ENCODE assay signal across 9 cellular contexts in genomic region chr1:43073490-43074230, GRCh38.
DNase-seq lines count a peak whose midpoint lies in the region; ATAC-seq, FAIRE-seq and TF ChIP-seq lines count a peak whose summit lies in the region.
"Had no signal": no experiment of that assay in that cellular context is flagged by ENCODE, and none has a peak within 500 bp of the region (broad histone marks: within the 10 kb centered on the region; RNA-seq: fewer than 3 reads in every experiment).

No MANE protein-coding gene starts in this region.

- CTCF ChIA-PET in naive thymus-derived CD4-positive, alpha-beta T cell (lab: Charles Lee) = interaction anchor here (0.6 to 8.3 kb wide), 39 partner anchors 9 to 496 kb away, joined by 3 to 288 read pairs (median 4); partner anchors contain the start of genes C1orf50, P3H1 and ZNF691

- DNase-seq in D721Med (ENCODE audit: insufficient read length, low spot score) (no peak), OCI-M1 (lab: John Stamatoyannopoulos, UW) (peak; percentile 86), activated T-cell treated with anti-CD3 and anti-CD28 coated beads for 24 hours (ENCODE audit: low read depth) (peak; percentile 61), esophagus muscularis mucosa (ENCODE audit: extremely low spot score) (no peak)
- peak; percentile 46 to 80 (median 69) for DNase-seq in naive thymus-derived CD4-positive, alpha-beta T cell
- peak; percentile 33 to 44 for DNase-seq in stimulated activated CD8-positive, alpha-beta memory T cell treated with anti-CD3 and anti-CD28 coated beads, Interleukin-7, amount 100 ng/mL, for 48 hours (ENCODE audit: extremely low read depth in 1 of 2, low read depth in 1 of 2)

- peak; percentile 90 for ATAC-seq in naive thymus-derived CD4-positive, alpha-beta T cell
- ATAC-seq in HG02970 (IDR thresholded peaks at IDR 0.05; ENCODE audit: low FRiP score, unreplicated experiment) = no peak

- TF ChIP-seq EP300 in Ishikawa (IDR thresholded peaks at IDR 0.05; ENCODE audit: borderline replicate concordance) (no peak), esophagus muscularis mucosa (IDR thresholded peaks at IDR 0.05) (no peak)

- POLR2A ChIA-PET in naive thymus-derived CD4-positive, alpha-beta T cell (lab: Charles Lee) = interaction anchor here (1.1 to 3.5 kb wide), 7 partner anchors 12 to 307 kb away, joined by 3 to 32 read pairs (median 8); partner anchors contain the start of genes C1orf50 and P3H1

- H3K36me3 ChIP-seq in esophagus muscularis mucosa = no peaks in the 10 kb centered on the region
- no peaks in the 10 kb centered on the region for H3K36me3 ChIP-seq in naive thymus-derived CD4-positive, alpha-beta T cell (ENCODE audit: control insufficient read depth in 2 of 3, insufficient read depth in 3 of 3, low read length in 3 of 3)

- peaks cover under 1 to 16% (median 4%) of the 10 kb centered on the region in 4 donors for H3K4me1 ChIP-seq in esophagus muscularis mucosa
- H3K4me1 ChIP-seq in naive thymus-derived CD4-positive, alpha-beta T cell (ENCODE audit: control insufficient read depth in 2 of 2, insufficient read depth in 2 of 2, low read length in 2 of 2) = no peaks in the 10 kb centered on the region

- no peak overlapping the region for H3K27ac ChIP-seq in esophagus muscularis mucosa (replicated peaks in 1 of 4)
- H3K27ac ChIP-seq in naive thymus-derived CD4-positive, alpha-beta T cell (ENCODE audit: low read depth, low read length) = no peak overlapping the region

- no peaks in the 10 kb centered on the region for H3K9me3 ChIP-seq in esophagus muscularis mucosa
- H3K9me3 ChIP-seq in naive thymus-derived CD4-positive, alpha-beta T cell (ENCODE audit: control insufficient read depth in 2 of 3, low read length in 3 of 3) = no peaks in the 10 kb centered on the region

- H3K27ac Mint-ChIP-seq in naive thymus-derived CD4-positive, alpha-beta T cell = peak overlapping the region in 2 of 9 donors; percentile 33 to 89
- H3K27ac Mint-ChIP-seq: activated naive CD8-positive, alpha-beta T cell had no signal

- intact Hi-C loops in esophagus muscularis mucosa (cut with DNase I) = loop anchor here (1.0 to 5.0 kb wide), 2 partner anchors 160 to 296 kb away; no protein-coding TSS in a partner anchor
- intact Hi-C loops in naive thymus-derived CD4-positive, alpha-beta T cell (cut with micrococcal nuclease) = loop anchor here (1.0 kb wide), 5 partner anchors 142 to 495 kb away; no protein-coding TSS in a partner anchor

- no peak overlapping the region for H3K4me3 ChIP-seq in esophagus muscularis mucosa
- H3K4me3 ChIP-seq in naive thymus-derived CD4-positive, alpha-beta T cell (ENCODE audit: low read length) = no peak overlapping the region

- H3K36me3 Mint-ChIP-seq in naive thymus-derived CD4-positive, alpha-beta T cell = no peaks in the 10 kb centered on the region
- H3K36me3 Mint-ChIP-seq: activated naive CD8-positive, alpha-beta T cell had no signal

- peaks cover 0 to 11% (median 6%) of the 10 kb centered on the region in 7 donors for H3K4me1 Mint-ChIP-seq in naive thymus-derived CD4-positive, alpha-beta T cell

- H3K27me3 Mint-ChIP-seq in naive thymus-derived CD4-positive, alpha-beta T cell = peaks cover 0 to 8% (median 0%) of the 10 kb centered on the region in 5 donors
- H3K27me3 Mint-ChIP-seq: activated naive CD8-positive, alpha-beta T cell had no signal

- TF ChIP-seq CTCF in D721Med (IDR thresholded peaks at IDR 0.05; ENCODE audit: insufficient read depth, missing control alignments) (peak; percentile 88), esophagus muscularis mucosa (IDR thresholded peaks at IDR 0.05) (peak; percentile 85 to 94 (median 91))

- H3K27me3 ChIP-seq in esophagus muscularis mucosa = peaks cover 0 to under 1% (median 0%) of the 10 kb centered on the region in 4 donors
- no peaks in the 10 kb centered on the region for H3K27me3 ChIP-seq in naive thymus-derived CD4-positive, alpha-beta T cell (ENCODE audit: control insufficient read depth in 2 of 2, insufficient read depth in 2 of 2, low read length in 2 of 2)

- no peaks in the 10 kb centered on the region for H3K9me3 Mint-ChIP-seq in naive thymus-derived CD4-positive, alpha-beta T cell

- H3K4me3 Mint-ChIP-seq in naive thymus-derived CD4-positive, alpha-beta T cell = no peak overlapping the region
- H3K4me3 Mint-ChIP-seq: activated naive CD8-positive, alpha-beta T cell had no signal

- peak; percentile 35 for FAIRE-seq in D721Med (lab: Jason Lieb, UNC)

- TF ChIP-seq POLR2A in esophagus muscularis mucosa (IDR thresholded peaks at IDR 0.05; ENCODE audit: low read depth) = no peak

- WGBS in esophagus muscularis mucosa = 29% methylated on average over 8 of the region's 8 CpGs

- peak; percentile 99 for TF ChIP-seq RAD21 in Ishikawa (IDR thresholded peaks at IDR 0.05; ENCODE audit: low read depth)

TF ChIP-seq in Ishikawa, 13 proteins besides CTCF, POLR2A, EP300 and RAD21:
- no peak for TF ChIP-seq FOXM1 (IDR thresholded peaks at IDR 0.05; ENCODE audit: borderline replicate concordance, low read depth)
- TF ChIP-seq NFIC (IDR thresholded peaks at IDR 0.05) = no peak
- TF ChIP-seq ZBTB7A (IDR thresholded peaks at IDR 0.05; ENCODE audit: low read depth) = no peak
- TF ChIP-seq TAF1 (IDR thresholded peaks at IDR 0.05; ENCODE audit: low read depth) = no peak
- no peak for TF ChIP-seq USF1 (IDR thresholded peaks at IDR 0.05)
- no peak for TF ChIP-seq TEAD4 (IDR thresholded peaks at IDR 0.05)
- no peak for TF ChIP-seq CREB1 (IDR thresholded peaks at IDR 0.05; ENCODE audit: low read depth)
- no peak for TF ChIP-seq YY1 (IDR thresholded peaks at IDR 0.05; ENCODE audit: low read depth)
- TF ChIP-seq EGR1 (IDR thresholded peaks at IDR 0.05) = no peak
- no peak for TF ChIP-seq TCF12 (IDR thresholded peaks at IDR 0.05; ENCODE audit: low read depth)
- TF ChIP-seq CEBPB (IDR thresholded peaks at IDR 0.05) = no peak
- TF ChIP-seq MAX (IDR thresholded peaks at IDR 0.05) = no peak
- TF ChIP-seq REST (IDR thresholded peaks at IDR 0.05; ENCODE audit: low read depth) = no peak

Comparison
In these comparisons a context has a peak if more than half of its experiments do, and no peak if none do; other contexts are left out.
1. DNase-seq: peak in OCI-M1 (single experiment), activated T-cell treated with anti-CD3 and anti-CD28 coated beads for 24 hours (single experiment), naive thymus-derived CD4-positive, alpha-beta T cell (9 of 9) and stimulated activated CD8-positive, alpha-beta memory T cell treated with anti-CD3 and anti-CD28 coated beads, Interleukin-7, amount 100 ng/mL, for 48 hours (2 of 2); none in D721Med (single experiment) and esophagus muscularis mucosa (single experiment).